In genomic region chr12:45518516-45519235, GRCh38 we compare ENCODE assay signal across 11 cellular contexts.
DNase-seq lines count a peak whose midpoint lies in the region; ATAC-seq and TF ChIP-seq lines count a peak whose summit lies in the region.
"Had no signal": no experiment of that assay in that cellular context is flagged by ENCODE, and none has a peak within 500 bp of the region (broad histone marks: within the 10 kb centered on the region; RNA-seq: fewer than 3 reads in every experiment).

No MANE protein-coding gene starts in this region.

- peak overlapping the region; percentile 89 for H3K27ac Mint-ChIP-seq in activated CD4-positive, alpha-beta T cell treated with anti-CD3 and anti-CD28 coated beads for 36 hours
- peak overlapping the region; percentile 51 for H3K27ac Mint-ChIP-seq in stimulated activated naive B cell treated with anti-CD40 and anti-IgM and Interleukin-4, amounts not matched to agents 10 μg/mL and 1 μg/mL and 100 μg/mL, for 72 hours
- H3K27ac Mint-ChIP-seq in glutamatergic neuron (ENCODE audit: unreplicated experiment), result no peak overlapping the region

- peak; percentile 85 for ATAC-seq in HG03442 (IDR thresholded peaks at IDR 0.05; ENCODE audit: unreplicated experiment)
- peak; percentile 97 for ATAC-seq in activated CD4-positive, alpha-beta T cell treated with anti-CD3 and anti-CD28 coated beads for 36 hours
- peak; percentile 38 for ATAC-seq in foreskin keratinocyte
- ATAC-seq in stimulated activated naive B cell treated with anti-CD40 and anti-IgM and Interleukin-4, amounts not matched to agents 10 μg/mL and 1 μg/mL and 100 μg/mL, for 72 hours (replicated peaks), result peak; percentile 85 to 89
- no peak for ATAC-seq in HG03342 (IDR thresholded peaks at IDR 0.05; ENCODE audit: unreplicated experiment)
- no peak for ATAC-seq in GM19328 (IDR thresholded peaks at IDR 0.05; ENCODE audit: unreplicated experiment)
- ATAC-seq: pancreas had no signal

- peak; percentile 65 for DNase-seq in activated CD4-positive, alpha-beta T cell treated with anti-CD3 and anti-CD28 coated beads for 36 hours
- DNase-seq in foreskin keratinocyte, result peak in 1 of 2 donors; percentile 34
- DNase-seq in stimulated activated naive B cell treated with anti-CD40 and anti-IgM and Interleukin-4, amounts not matched to agents 10 μg/mL and 1 μg/mL and 100 μg/mL, for 72 hours, result peak; percentile 13
- DNase-seq in NCI-H82 treated with DMSO at 0.1 percent for 48 hours (lab: John Stamatoyannopoulos, UW; ENCODE audit: unreplicated experiment), result no peak
- DNase-seq in glutamatergic neuron, result no peak
- DNase-seq: pancreas had no signal

- no peaks in the 10 kb centered on the region for H3K36me3 Mint-ChIP-seq in activated CD4-positive, alpha-beta T cell treated with anti-CD3 and anti-CD28 coated beads for 36 hours (ENCODE audit: low read depth)
- peaks cover 0 to 8% of the 10 kb centered on the region in 2 donors for H3K36me3 Mint-ChIP-seq in stimulated activated naive B cell treated with anti-CD40 and anti-IgM and Interleukin-4, amounts not matched to agents 10 μg/mL and 1 μg/mL and 100 μg/mL, for 72 hours
- H3K36me3 Mint-ChIP-seq in glutamatergic neuron (ENCODE audit: unreplicated experiment), result peaks cover 8% of the 10 kb centered on the region

- CTCF ChIA-PET in activated CD4-positive, alpha-beta T cell treated with anti-CD3 and anti-CD28 coated beads for 36 hours (lab: Charles Lee), result interaction anchor here (0.8 to 1.0 kb wide), 2 partner anchors 12 to 303 kb away, joined by 4 read pairs; partner anchors contain the start of gene ANO6

- no peaks in the 10 kb centered on the region for H3K27me3 Mint-ChIP-seq in activated CD4-positive, alpha-beta T cell treated with anti-CD3 and anti-CD28 coated beads for 36 hours
- peaks cover 6 to 9% of the 10 kb centered on the region in 2 donors for H3K27me3 Mint-ChIP-seq in stimulated activated naive B cell treated with anti-CD40 and anti-IgM and Interleukin-4, amounts not matched to agents 10 μg/mL and 1 μg/mL and 100 μg/mL, for 72 hours
- H3K27me3 Mint-ChIP-seq in glutamatergic neuron (ENCODE audit: unreplicated experiment), result peaks cover 4% of the 10 kb centered on the region

- peaks cover 16% of the 10 kb centered on the region for H3K4me1 Mint-ChIP-seq in activated CD4-positive, alpha-beta T cell treated with anti-CD3 and anti-CD28 coated beads for 36 hours
- H3K4me1 Mint-ChIP-seq in stimulated activated naive B cell treated with anti-CD40 and anti-IgM and Interleukin-4, amounts not matched to agents 10 μg/mL and 1 μg/mL and 100 μg/mL, for 72 hours, result peaks cover 9 to 11% of the 10 kb centered on the region in 2 donors
- no peaks in the 10 kb centered on the region for H3K4me1 Mint-ChIP-seq in glutamatergic neuron (ENCODE audit: low read depth, unreplicated experiment)

- H3K27ac ChIP-seq in foreskin keratinocyte, result no peak overlapping the region
- H3K27ac ChIP-seq: epithelial cell of prostate, KMS-11, pancreas had no signal

- no peak overlapping the region for H3K4me3 Mint-ChIP-seq in activated CD4-positive, alpha-beta T cell treated with anti-CD3 and anti-CD28 coated beads for 36 hours
- no peak overlapping the region for H3K4me3 Mint-ChIP-seq in stimulated activated naive B cell treated with anti-CD40 and anti-IgM and Interleukin-4, amounts not matched to agents 10 μg/mL and 1 μg/mL and 100 μg/mL, for 72 hours
- no peak overlapping the region for H3K4me3 Mint-ChIP-seq in glutamatergic neuron (ENCODE audit: unreplicated experiment)

- peaks cover 9% of the 10 kb centered on the region for H3K9me3 Mint-ChIP-seq in activated CD4-positive, alpha-beta T cell treated with anti-CD3 and anti-CD28 coated beads for 36 hours (ENCODE audit: low read depth)
- H3K9me3 Mint-ChIP-seq in stimulated activated naive B cell treated with anti-CD40 and anti-IgM and Interleukin-4, amounts not matched to agents 10 μg/mL and 1 μg/mL and 100 μg/mL, for 72 hours, result peaks cover 6 to 9% of the 10 kb centered on the region in 2 donors
- peaks cover 3% of the 10 kb centered on the region for H3K9me3 Mint-ChIP-seq in glutamatergic neuron (ENCODE audit: unreplicated experiment)

- H3K4me1 ChIP-seq in foreskin keratinocyte, result peaks cover 4% of the 10 kb centered on the region
- H3K4me1 ChIP-seq: pancreas had no signal

- POLR2A ChIA-PET in activated CD4-positive, alpha-beta T cell treated with anti-CD3 and anti-CD28 coated beads for 36 hours (lab: Charles Lee), result no interaction called here

- H3K27me3 ChIP-seq in foreskin keratinocyte, result no peaks in the 10 kb centered on the region
- H3K27me3 ChIP-seq: pancreas had no signal

- intact Hi-C loops in activated CD4-positive, alpha-beta T cell treated with anti-CD3 and anti-CD28 coated beads for 36 hours (cut with DNase I, micrococcal nuclease), result no loop called here

- TF ChIP-seq CTCF in foreskin keratinocyte (conservative IDR thresholded peaks at IDR 0.05), result no peak
- TF ChIP-seq CTCF in glutamatergic neuron (IDR thresholded peaks at IDR 0.05; ENCODE audit: partially characterized antibody, unreplicated experiment), result no peak

Comparison
In these comparisons a context has a peak if more than half of its experiments do, and no peak if none do; other contexts are left out.
1. ATAC-seq: peak in HG03442 (single experiment), activated CD4-positive, alpha-beta T cell treated with anti-CD3 and anti-CD28 coated beads for 36 hours (single experiment), foreskin keratinocyte (single experiment) and stimulated activated naive B cell treated with anti-CD40 and anti-IgM and Interleukin-4, amounts not matched to agents 10 μg/mL and 1 μg/mL and 100 μg/mL, for 72 hours (2 of 2); none in HG03342 (single experiment) and GM19328 (single experiment).
2. DNase-seq: peak in activated CD4-positive, alpha-beta T cell treated with anti-CD3 and anti-CD28 coated beads for 36 hours (single experiment) and stimulated activated naive B cell treated with anti-CD40 and anti-IgM and Interleukin-4, amounts not matched to agents 10 μg/mL and 1 μg/mL and 100 μg/mL, for 72 hours (single experiment); none in NCI-H82 treated with DMSO at 0.1 percent for 48 hours (single experiment) and glutamatergic neuron (single experiment).